33 cellular contexts compared by ENCODE assay signal in genomic region chr1:90902672-90903071, GRCh38.
"Had no signal": no experiment of that assay in that cellular context is flagged by ENCODE, and none has a peak within 500 bp of the region (broad histone marks: within the 10 kb centered on the region; RNA-seq: fewer than 3 reads in every experiment).

No MANE protein-coding gene starts in this region.

- H3K4me3 ChIP-seq: coronary artery, esophagus squamous epithelium, gastroesophageal sphincter, heart right ventricle had no signal

- H3K27ac ChIP-seq: brain microvascular endothelial cell, coronary artery, esophagus squamous epithelium, gastroesophageal sphincter, heart right ventricle had no signal

- H3K4me1 ChIP-seq: esophagus squamous epithelium had no signal

- FAIRE-seq: astrocyte, bronchial epithelial cell had no signal

- H3K27ac Mint-ChIP-seq: activated CD4-positive, alpha-beta memory T cell treated with anti-CD3 and anti-CD28 coated beads, Interleukin-2, amount 10 ng/mL, durations not matched to agents 7 days and 5 days; activated CD4-positive, alpha-beta T cell treated with anti-CD3 and anti-CD28 coated beads, Interleukin-2, amount 10 ng/mL, durations not matched to agents 7 days and 5 days; activated naive CD4-positive, alpha-beta T cell treated with anti-CD3 and anti-CD28 coated beads, Interleukin-2, amount 10 ng/mL, durations not matched to agents 7 days and 5 days; activated naive CD4-positive, alpha-beta T cell treated with anti-CD3 and anti-CD28 coated beads, Interleukin-2, amount 50 U/mL, for 72 hours; activated naive CD8-positive, alpha-beta T cell treated with anti-CD3 and anti-CD28 coated beads, Interleukin-2, amount 10 ng/mL, durations not matched to agents 7 days and 5 days; activated T-cell treated with anti-CD3 and anti-CD28 coated beads, Interleukin-2, amount 50 U/mL, for 24 hours; activated T-cell treated with anti-CD3 and anti-CD28 coated beads, Interleukin-2, amount 50 U/mL, for 72 hours; dendritic cell treated with granulocyte-macrophage colony-stimulating factor and Interleukin-4, amounts not matched to agents 40 ng/mL and 50 ng/mL, for 4 days; T-helper 17 cell; T-helper 2 cell treated with Interferon-gamma antibody and Interleukin-4, amounts not matched to agents 5 μg/mL and 100 μg/mL, for 36 hours; WTC11 had no signal

- ATAC-seq: activated naive CD4-positive, alpha-beta T cell treated with anti-CD3 and anti-CD28 coated beads, Interleukin-2, amount 50 U/mL, for 72 hours; activated T-cell treated with anti-CD3 and anti-CD28 coated beads, Interleukin-2, amount 50 U/mL, for 72 hours; effector memory CD8-positive, alpha-beta T cell; gastroesophageal sphincter; heart right ventricle; T-helper 17 cell; WTC11 had no signal

- DNase-seq: activated CD4-positive, alpha-beta memory T cell treated with anti-CD3 and anti-CD28 coated beads, Interleukin-2, amount 10 ng/mL, durations not matched to agents 7 days and 5 days; activated CD4-positive, alpha-beta T cell treated with anti-CD3 and anti-CD28 coated beads for 1 hour; activated CD4-positive, alpha-beta T cell treated with anti-CD3 and anti-CD28 coated beads for 4 hours; activated CD4-positive, alpha-beta T cell treated with anti-CD3 and anti-CD28 coated beads, Interleukin-2, amount 10 ng/mL, durations not matched to agents 7 days and 5 days; activated CD4-positive, alpha-beta T cell treated with anti-CD3 and anti-CD28 coated beads, Interleukin-2, amount 50 U/mL, for 4 hours; activated CD8-positive, alpha-beta memory T cell treated with anti-CD3 and anti-CD28 coated beads, Interleukin-2, amount 50 U/mL, for 48 hours; activated gamma-delta T cell; activated naive CD4-positive, alpha-beta T cell; activated naive CD4-positive, alpha-beta T cell treated with anti-CD3 and anti-CD28 coated beads, Interleukin-2, amount 10 ng/mL, durations not matched to agents 7 days and 5 days; activated naive CD8-positive, alpha-beta T cell treated with anti-CD3 and anti-CD28 coated beads, Interleukin-2, amount 10 ng/mL, durations not matched to agents 7 days and 5 days; activated T-cell treated with anti-CD3 and anti-CD28 coated beads for 4 hours; activated T-cell treated with anti-CD3 and anti-CD28 coated beads, Interleukin-2, amount 50 U/mL, for 24 hours; activated T-cell treated with anti-CD3 and anti-CD28 coated beads, Interleukin-2, amount 50 U/mL, for 72 hours; amniotic stem cell; anterior cingulate cortex; brain microvascular endothelial cell; effector CD4-positive, alpha-beta T cell; effector memory CD8-positive, alpha-beta T cell; esophagus squamous epithelium; foreskin melanocyte; heart right ventricle; T-helper 1 cell; T-helper 17 cell; T1000 had no signal

- H3K9me3 ChIP-seq: esophagus squamous epithelium, gastroesophageal sphincter, heart right ventricle had no signal

- H3K4me1 Mint-ChIP-seq: activated CD4-positive, alpha-beta memory T cell treated with anti-CD3 and anti-CD28 coated beads, Interleukin-2, amount 10 ng/mL, durations not matched to agents 7 days and 5 days; activated CD4-positive, alpha-beta T cell treated with anti-CD3 and anti-CD28 coated beads, Interleukin-2, amount 10 ng/mL, durations not matched to agents 7 days and 5 days; activated naive CD4-positive, alpha-beta T cell treated with anti-CD3 and anti-CD28 coated beads, Interleukin-2, amount 10 ng/mL, durations not matched to agents 7 days and 5 days; activated naive CD8-positive, alpha-beta T cell treated with anti-CD3 and anti-CD28 coated beads, Interleukin-2, amount 10 ng/mL, durations not matched to agents 7 days and 5 days had no signal

- H3K27me3 ChIP-seq: brain microvascular endothelial cell, esophagus squamous epithelium, gastroesophageal sphincter, heart right ventricle had no signal

- H3K9me3 Mint-ChIP-seq: activated CD4-positive, alpha-beta memory T cell treated with anti-CD3 and anti-CD28 coated beads, Interleukin-2, amount 10 ng/mL, durations not matched to agents 7 days and 5 days; activated naive CD4-positive, alpha-beta T cell treated with anti-CD3 and anti-CD28 coated beads, Interleukin-2, amount 10 ng/mL, durations not matched to agents 7 days and 5 days; activated naive CD8-positive, alpha-beta T cell treated with anti-CD3 and anti-CD28 coated beads, Interleukin-2, amount 10 ng/mL, durations not matched to agents 7 days and 5 days; activated T-cell treated with anti-CD3 and anti-CD28 coated beads, Interleukin-2, amount 50 U/mL, for 24 hours; central memory CD8-positive, alpha-beta T cell; dendritic cell treated with granulocyte-macrophage colony-stimulating factor and Interleukin-4, amounts not matched to agents 40 ng/mL and 50 ng/mL, for 4 days; effector memory CD8-positive, alpha-beta T cell; T-helper 2 cell treated with Interferon-gamma antibody and Interleukin-4, amounts not matched to agents 5 μg/mL and 100 μg/mL, for 36 hours; WTC11 had no signal

- H3K4me3 Mint-ChIP-seq: activated CD4-positive, alpha-beta memory T cell treated with anti-CD3 and anti-CD28 coated beads, Interleukin-2, amount 10 ng/mL, durations not matched to agents 7 days and 5 days; activated CD4-positive, alpha-beta T cell treated with anti-CD3 and anti-CD28 coated beads, Interleukin-2, amount 10 ng/mL, durations not matched to agents 7 days and 5 days; activated naive CD4-positive, alpha-beta T cell treated with anti-CD3 and anti-CD28 coated beads, Interleukin-2, amount 10 ng/mL, durations not matched to agents 7 days and 5 days; activated naive CD8-positive, alpha-beta T cell treated with anti-CD3 and anti-CD28 coated beads, Interleukin-2, amount 10 ng/mL, durations not matched to agents 7 days and 5 days; activated T-cell treated with anti-CD3 and anti-CD28 coated beads, Interleukin-2, amount 50 U/mL, for 24 hours; activated T-cell treated with anti-CD3 and anti-CD28 coated beads, Interleukin-2, amount 50 U/mL, for 72 hours; central memory CD8-positive, alpha-beta T cell; dendritic cell treated with granulocyte-macrophage colony-stimulating factor and Interleukin-4, amounts not matched to agents 40 ng/mL and 50 ng/mL, for 4 days; effector memory CD8-positive, alpha-beta T cell; T-helper 17 cell; T-helper 2 cell treated with Interferon-gamma antibody and Interleukin-4, amounts not matched to agents 5 μg/mL and 100 μg/mL, for 36 hours; WTC11 had no signal

- H3K27me3 Mint-ChIP-seq: activated CD4-positive, alpha-beta memory T cell treated with anti-CD3 and anti-CD28 coated beads, Interleukin-2, amount 10 ng/mL, durations not matched to agents 7 days and 5 days; activated CD4-positive, alpha-beta T cell treated with anti-CD3 and anti-CD28 coated beads, Interleukin-2, amount 10 ng/mL, durations not matched to agents 7 days and 5 days; activated naive CD4-positive, alpha-beta T cell treated with anti-CD3 and anti-CD28 coated beads, Interleukin-2, amount 10 ng/mL, durations not matched to agents 7 days and 5 days; activated naive CD8-positive, alpha-beta T cell treated with anti-CD3 and anti-CD28 coated beads, Interleukin-2, amount 10 ng/mL, durations not matched to agents 7 days and 5 days; activated T-cell treated with anti-CD3 and anti-CD28 coated beads, Interleukin-2, amount 50 U/mL, for 24 hours; central memory CD8-positive, alpha-beta T cell; dendritic cell treated with granulocyte-macrophage colony-stimulating factor and Interleukin-4, amounts not matched to agents 40 ng/mL and 50 ng/mL, for 4 days; effector memory CD8-positive, alpha-beta T cell; T-helper 17 cell had no signal
